Comparison of ENCODE assay signal across 8 cellular contexts in genomic region chr7:39732837-39733804, GRCh38.
DNase-seq lines count a peak whose midpoint lies in the region; ATAC-seq and TF ChIP-seq lines count a peak whose summit lies in the region.

No MANE protein-coding gene starts in this region.

- H3K9me3 Mint-ChIP-seq in GM23338: no peaks in the 10 kb centered on the region
- no peaks in the 10 kb centered on the region for H3K9me3 Mint-ChIP-seq in activated T-helper 17 cell treated with anti-CD3 and anti-CD28 coated beads, Interleukin-2, amount 50 U/mL, for 72 hours
- no peaks in the 10 kb centered on the region for H3K9me3 Mint-ChIP-seq in naive thymus-derived CD8-positive, alpha-beta T cell
- H3K9me3 Mint-ChIP-seq in stimulated activated naive B cell treated with anti-CD40 and anti-IgM and Interleukin-4, amounts not matched to agents 10 μg/mL and 1 μg/mL and 100 μg/mL, for 72 hours: no peaks in the 10 kb centered on the region

- no peak for TF ChIP-seq CTCF in GM23338 (conservative IDR thresholded peaks at IDR 0.05; ENCODE audit: low read depth in 2 of 2)
- TF ChIP-seq CTCF in fibroblast of lung (conservative IDR thresholded peaks at IDR 0.05 in 1 of 2, IDR thresholded peaks at IDR 0.05 in 1 of 2; ENCODE audit: low read depth in 1 of 2, low read length in 2 of 2): no peak

- H3K27me3 ChIP-seq in GM23338 (ENCODE audit: insufficient read depth): peaks cover 8% of the 10 kb centered on the region
- H3K27me3 ChIP-seq in fibroblast of lung (ENCODE audit: control insufficient read depth, insufficient read depth, low read length): no peaks in the 10 kb centered on the region

- H4K20me1 ChIP-seq in GM23338 (replicated peaks; ENCODE audit: insufficient read depth): no peaks in the 10 kb centered on the region
- no peaks in the 10 kb centered on the region for H4K20me1 ChIP-seq in fibroblast of lung (ENCODE audit: control insufficient read depth, extremely low read depth, insufficient read depth, low read length)

- DNase-seq in Daoy (ENCODE audit: low read depth) (peak; percentile 99), GM23338 (ENCODE audit: low spot score) (peak; percentile 98), Kasumi-1 (lab: John Stamatoyannopoulos, UW) (peak; percentile 99), RKO (ENCODE audit: low spot score) (peak; percentile 97), fibroblast of lung (ENCODE audit: low read depth in 2 of 2) (peak; percentile 95)
- peak; percentile 84 to 97 (median 94) for DNase-seq in naive thymus-derived CD8-positive, alpha-beta T cell
- peak; percentile 100 for DNase-seq in stimulated activated naive B cell treated with anti-CD40 and anti-IgM and Interleukin-4, amounts not matched to agents 10 μg/mL and 1 μg/mL and 100 μg/mL, for 72 hours

- H3K4me1 ChIP-seq in GM23338 (ENCODE audit: insufficient read depth): peaks cover 29% of the 10 kb centered on the region
- H3K4me1 ChIP-seq in fibroblast of lung (ENCODE audit: control insufficient read depth, extremely low read depth, insufficient read depth, low read length): peaks cover 7% of the 10 kb centered on the region

- 0 out of 2 replicates have a peak, but pooled peaks cover 8% of the 10 kb centered on the region for H3K9me2 ChIP-seq in GM23338 (ENCODE audit: insufficient read depth)

- H3K36me3 Mint-ChIP-seq in GM23338 (ENCODE audit: low read depth): peaks cover 4% of the 10 kb centered on the region; the same call in 2 of the 3 replicates
- H3K36me3 Mint-ChIP-seq in activated T-helper 17 cell treated with anti-CD3 and anti-CD28 coated beads, Interleukin-2, amount 50 U/mL, for 72 hours (ENCODE audit: low read depth): peaks cover 6% of the 10 kb centered on the region
- no peaks in the 10 kb centered on the region for H3K36me3 Mint-ChIP-seq in naive thymus-derived CD8-positive, alpha-beta T cell
- peaks cover 13 to 23% of the 10 kb centered on the region in 2 donors for H3K36me3 Mint-ChIP-seq in stimulated activated naive B cell treated with anti-CD40 and anti-IgM and Interleukin-4, amounts not matched to agents 10 μg/mL and 1 μg/mL and 100 μg/mL, for 72 hours

- POLR2A ChIA-PET in naive thymus-derived CD8-positive, alpha-beta T cell (lab: Charles Lee): interaction anchor here (0.7 to 5.0 kb wide), 13 partner anchors 9 to 401 kb away, joined by 3 to 38 read pairs (median 5); partner anchors contain the start of genes CDK13, MPLKIP, RALA and SUGCT

- H3K4me3 ChIP-seq in GM23338 (peak overlapping the region; percentile 52), fibroblast of lung (replicated peaks in 1 of 4; ENCODE audit: control extremely low read depth in 1 of 4, insufficient read depth in 1 of 4, low read depth in 3 of 4, low read length in 4 of 4) (peak overlapping the region; percentile 59 to 75 (median 66))

- peak overlapping the region; percentile 70 for H3K4me3 Mint-ChIP-seq in GM23338
- H3K4me3 Mint-ChIP-seq in activated T-helper 17 cell treated with anti-CD3 and anti-CD28 coated beads, Interleukin-2, amount 50 U/mL, for 72 hours: peak overlapping the region; percentile 85
- H3K4me3 Mint-ChIP-seq in naive thymus-derived CD8-positive, alpha-beta T cell: peak overlapping the region; percentile 89 to 98 (median 94)
- H3K4me3 Mint-ChIP-seq in stimulated activated naive B cell treated with anti-CD40 and anti-IgM and Interleukin-4, amounts not matched to agents 10 μg/mL and 1 μg/mL and 100 μg/mL, for 72 hours: peak overlapping the region; percentile 90 to 96

- H3K79me2 ChIP-seq in GM23338 (replicated peaks; ENCODE audit: insufficient read depth): peaks cover 31% of the 10 kb centered on the region
- H3K79me2 ChIP-seq in fibroblast of lung (ENCODE audit: control insufficient read depth, insufficient read depth, low read length): peaks cover 2% of the 10 kb centered on the region

- H3K9me3 ChIP-seq in fibroblast of lung (ENCODE audit: control insufficient read depth, insufficient read depth, low read depth, low read length): no peaks in the 10 kb centered on the region

- H3K4me1 Mint-ChIP-seq in GM23338: peaks cover 26% of the 10 kb centered on the region
- peaks cover 20% of the 10 kb centered on the region for H3K4me1 Mint-ChIP-seq in activated T-helper 17 cell treated with anti-CD3 and anti-CD28 coated beads, Interleukin-2, amount 50 U/mL, for 72 hours
- peaks cover 19 to 54% (median 50%) of the 10 kb centered on the region in 4 donors for H3K4me1 Mint-ChIP-seq in naive thymus-derived CD8-positive, alpha-beta T cell
- H3K4me1 Mint-ChIP-seq in stimulated activated naive B cell treated with anti-CD40 and anti-IgM and Interleukin-4, amounts not matched to agents 10 μg/mL and 1 μg/mL and 100 μg/mL, for 72 hours: peaks cover 33 to 55% of the 10 kb centered on the region in 2 donors

- H3K36me3 ChIP-seq in GM23338 (ENCODE audit: insufficient read depth): no peaks in the 10 kb centered on the region
- no peaks in the 10 kb centered on the region for H3K36me3 ChIP-seq in fibroblast of lung (ENCODE audit: control insufficient read depth, insufficient read depth, low read length)

- H3K27ac Mint-ChIP-seq in GM23338: peak overlapping the region; percentile 85
- peak overlapping the region; percentile 88 for H3K27ac Mint-ChIP-seq in activated T-helper 17 cell treated with anti-CD3 and anti-CD28 coated beads, Interleukin-2, amount 50 U/mL, for 72 hours
- peak overlapping the region; percentile 89 to 98 (median 97) for H3K27ac Mint-ChIP-seq in naive thymus-derived CD8-positive, alpha-beta T cell
- peak overlapping the region; percentile 96 for H3K27ac Mint-ChIP-seq in stimulated activated naive B cell treated with anti-CD40 and anti-IgM and Interleukin-4, amounts not matched to agents 10 μg/mL and 1 μg/mL and 100 μg/mL, for 72 hours

- H2AFZ ChIP-seq in GM23338 (peak overlapping the region; percentile 90), fibroblast of lung (ENCODE audit: low read length) (peak overlapping the region; percentile 94)

- ATAC-seq in GM23338: peak; percentile 93
- ATAC-seq in activated T-helper 17 cell treated with anti-CD3 and anti-CD28 coated beads, Interleukin-2, amount 50 U/mL, for 72 hours (replicated peaks): peak; percentile 90
- peak; percentile 90 to 92 for ATAC-seq in naive thymus-derived CD8-positive, alpha-beta T cell
- ATAC-seq in stimulated activated naive B cell treated with anti-CD40 and anti-IgM and Interleukin-4, amounts not matched to agents 10 μg/mL and 1 μg/mL and 100 μg/mL, for 72 hours (replicated peaks): peak; percentile 91 to 94

- peaks cover 24% of the 10 kb centered on the region for H3K27me3 Mint-ChIP-seq in GM23338 (ENCODE audit: insufficient read depth, low read depth, poor library complexity)
- no peaks in the 10 kb centered on the region for H3K27me3 Mint-ChIP-seq in activated T-helper 17 cell treated with anti-CD3 and anti-CD28 coated beads, Interleukin-2, amount 50 U/mL, for 72 hours
- H3K27me3 Mint-ChIP-seq in naive thymus-derived CD8-positive, alpha-beta T cell: no peaks in the 10 kb centered on the region
- no peaks in the 10 kb centered on the region for H3K27me3 Mint-ChIP-seq in stimulated activated naive B cell treated with anti-CD40 and anti-IgM and Interleukin-4, amounts not matched to agents 10 μg/mL and 1 μg/mL and 100 μg/mL, for 72 hours

- peak overlapping the region; percentile 82 for H3K9ac ChIP-seq in fibroblast of lung (ENCODE audit: insufficient read depth, low read length)

- H3K27ac ChIP-seq in GM23338 (ENCODE audit: low read depth): peak overlapping the region; percentile 97
- H3K27ac ChIP-seq in fibroblast of lung (ENCODE audit: insufficient read depth, low read length): peak overlapping the region; percentile 98

- H3F3A ChIP-seq in GM23338 (replicated peaks; ENCODE audit: low read depth): no peaks in the 10 kb centered on the region

- H3K4me2 ChIP-seq in GM23338 (peak overlapping the region; percentile 73), fibroblast of lung (ENCODE audit: extremely low read depth, insufficient read depth, low read length) (peak overlapping the region; percentile 95)

TF ChIP-seq in GM23338, 12 proteins besides CTCF, POLR2A, EP300 and RAD21 (continues in another document):
- TF ChIP-seq EZH2 (IDR thresholded peaks at IDR 0.05; ENCODE audit: low read depth, unreplicated experiment): no peak
- TF ChIP-seq CREB1 (CRISPR knock-in tag; IDR thresholded peaks at IDR 0.05; ENCODE audit: low read depth): peak; percentile 99
- TF ChIP-seq JUNB (IDR thresholded peaks at IDR 0.05; ENCODE audit: unreplicated experiment): no peak
- TF ChIP-seq EZH2phosphoT487 (IDR thresholded peaks at IDR 0.05; ENCODE audit: unreplicated experiment): no peak
- no peak for TF ChIP-seq ZNF114 (CRISPR knock-in tag; IDR thresholded peaks at IDR 0.05)
- TF ChIP-seq NANOG (IDR thresholded peaks at IDR 0.05; ENCODE audit: borderline replicate concordance): no peak
- TF ChIP-seq, protein P1, sequence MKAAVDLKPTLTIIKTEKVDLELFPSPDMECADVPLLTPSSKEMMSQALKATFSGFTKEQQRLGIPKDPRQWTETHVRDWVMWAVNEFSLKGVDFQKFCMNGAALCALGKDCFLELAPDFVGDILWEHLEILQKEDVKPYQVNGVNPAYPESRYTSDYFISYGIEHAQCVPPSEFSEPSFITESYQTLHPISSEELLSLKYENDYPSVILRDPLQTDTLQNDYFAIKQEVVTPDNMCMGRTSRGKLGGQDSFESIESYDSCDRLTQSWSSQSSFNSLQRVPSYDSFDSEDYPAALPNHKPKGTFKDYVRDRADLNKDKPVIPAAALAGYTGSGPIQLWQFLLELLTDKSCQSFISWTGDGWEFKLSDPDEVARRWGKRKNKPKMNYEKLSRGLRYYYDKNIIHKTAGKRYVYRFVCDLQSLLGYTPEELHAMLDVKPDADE (IDR thresholded peaks at IDR 0.05): peak; percentile 67
- TF ChIP-seq POLR2AphosphoS5 (IDR thresholded peaks at IDR 0.05; ENCODE audit: low read depth): peak; percentile 57
- no peak for TF ChIP-seq STAT1 (IDR thresholded peaks at IDR 0.05; ENCODE audit: unreplicated experiment)

Comparison
In these comparisons a context has a peak if more than half of its experiments do, and no peak if none do; other contexts are left out.
1. Peak in every context shown above with its lines: DNase-seq, ATAC-seq, H3K4me3 ChIP-seq and H3K27ac ChIP-seq.